Comparison of ENCODE assay signal across 1 cellular context in genomic region chr7:121101083-121101482, GRCh38.
TF ChIP-seq lines count a peak whose summit lies in the region.

No MANE protein-coding gene starts in this region.

TF ChIP-seq in GM12878, 131 proteins besides CTCF, POLR2A, EP300 and RAD21:
- TF ChIP-seq, protein P1, sequence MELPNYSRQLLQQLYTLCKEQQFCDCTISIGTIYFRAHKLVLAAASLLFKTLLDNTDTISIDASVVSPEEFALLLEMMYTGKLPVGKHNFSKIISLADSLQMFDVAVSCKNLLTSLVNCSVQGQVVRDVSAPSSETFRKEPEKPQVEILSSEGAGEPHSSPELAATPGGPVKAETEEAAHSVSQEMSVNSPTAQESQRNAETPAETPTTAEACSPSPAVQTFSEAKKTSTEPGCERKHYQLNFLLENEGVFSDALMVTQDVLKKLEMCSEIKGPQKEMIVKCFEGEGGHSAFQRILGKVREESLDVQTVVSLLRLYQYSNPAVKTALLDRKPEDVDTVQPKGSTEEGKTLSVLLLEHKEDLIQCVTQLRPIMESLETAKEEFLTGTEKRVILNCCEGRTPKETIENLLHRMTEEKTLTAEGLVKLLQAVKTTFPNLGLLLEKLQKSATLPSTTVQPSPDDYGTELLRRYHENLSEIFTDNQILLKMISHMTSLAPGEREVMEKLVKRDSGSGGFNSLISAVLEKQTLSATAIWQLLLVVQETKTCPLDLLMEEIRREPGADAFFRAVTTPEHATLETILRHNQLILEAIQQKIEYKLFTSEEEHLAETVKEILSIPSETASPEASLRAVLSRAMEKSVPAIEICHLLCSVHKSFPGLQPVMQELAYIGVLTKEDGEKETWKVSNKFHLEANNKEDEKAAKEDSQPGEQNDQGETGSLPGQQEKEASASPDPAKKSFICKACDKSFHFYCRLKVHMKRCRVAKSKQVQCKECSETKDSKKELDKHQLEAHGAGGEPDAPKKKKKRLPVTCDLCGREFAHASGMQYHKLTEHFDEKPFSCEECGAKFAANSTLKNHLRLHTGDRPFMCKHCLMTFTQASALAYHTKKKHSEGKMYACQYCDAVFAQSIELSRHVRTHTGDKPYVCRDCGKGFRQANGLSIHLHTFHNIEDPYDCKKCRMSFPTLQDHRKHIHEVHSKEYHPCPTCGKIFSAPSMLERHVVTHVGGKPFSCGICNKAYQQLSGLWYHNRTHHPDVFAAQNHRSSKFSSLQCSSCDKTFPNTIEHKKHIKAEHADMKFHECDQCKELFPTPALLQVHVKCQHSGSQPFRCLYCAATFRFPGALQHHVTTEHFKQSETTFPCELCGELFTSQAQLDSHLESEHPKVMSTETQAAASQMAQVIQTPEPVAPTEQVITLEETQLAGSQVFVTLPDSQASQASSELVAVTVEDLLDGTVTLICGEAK (IDR thresholded peaks at IDR 0.05; ENCODE audit: borderline replicate concordance), result peak; percentile 42; the same call in 1 of the 2 replicates
- TF ChIP-seq MYC (IDR thresholded peaks at IDR 0.05; ENCODE audit: insufficient read depth, insufficient read length, insufficient replicate concordance, low read length, severe bottlenecking), result no peak
